Comparison of ENCODE assay signal across 24 cellular contexts in the genomic region with DNA sequence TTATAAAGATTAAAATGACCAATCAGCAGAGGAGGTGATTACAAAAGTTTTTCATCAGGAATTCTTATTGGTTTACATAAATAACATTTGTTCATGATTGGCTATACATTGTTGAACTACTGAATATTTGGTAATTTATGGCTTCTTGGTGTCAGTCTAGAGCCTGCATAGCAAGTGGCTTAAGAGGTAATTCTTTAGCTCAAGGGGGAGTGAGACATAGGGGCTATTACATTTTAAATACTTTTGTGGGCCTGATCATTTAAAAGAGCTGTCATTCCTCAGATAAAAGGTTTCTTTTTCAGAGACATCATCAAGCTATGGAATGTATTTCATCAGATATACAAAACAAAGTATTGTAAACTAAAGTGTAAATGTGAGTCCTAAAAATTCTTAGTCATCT.
"Had no signal": no experiment of that assay in that cellular context is flagged by ENCODE, and none has a peak within 500 bp of the region (broad histone marks: within the 10 kb centered on the region; RNA-seq: fewer than 3 reads in every experiment).

No MANE protein-coding gene starts in this region.

- H3K4me3 ChIP-seq: colonic mucosa, esophagus squamous epithelium, gastrocnemius medialis, heart right ventricle, left lung, lower lobe of right lung had no signal

- H3K36me3 ChIP-seq: colonic mucosa, esophagus squamous epithelium, gastrocnemius medialis, heart right ventricle, left lung, lower lobe of right lung had no signal

- ATAC-seq: effector memory CD8-positive, alpha-beta T cell; esophagus mucosa; gastrocnemius medialis; heart right ventricle; left cardiac atrium; left lung; left ventricle myocardium superior; lower lobe of right lung; naive thymus-derived CD4-positive, alpha-beta T cell had no signal

- H3K27me3 Mint-ChIP-seq: dendritic cell treated with granulocyte-macrophage colony-stimulating factor and Interleukin-4, amounts not matched to agents 40 ng/mL and 50 ng/mL, for 4 days; effector memory CD8-positive, alpha-beta T cell had no signal

- H3K4me3 Mint-ChIP-seq: dendritic cell treated with granulocyte-macrophage colony-stimulating factor and Interleukin-4, amounts not matched to agents 40 ng/mL and 50 ng/mL, for 4 days; effector memory CD8-positive, alpha-beta T cell; endodermal cell; naive thymus-derived CD4-positive, alpha-beta T cell had no signal

- H3K27ac ChIP-seq: colonic mucosa, epithelial cell of prostate, esophagus squamous epithelium, gastrocnemius medialis, heart right ventricle, left lung, lower lobe of right lung had no signal

- H3K27ac Mint-ChIP-seq: dendritic cell treated with granulocyte-macrophage colony-stimulating factor and Interleukin-4, amounts not matched to agents 40 ng/mL and 50 ng/mL, for 4 days; endodermal cell; naive thymus-derived CD4-positive, alpha-beta T cell had no signal

- H3K36me3 Mint-ChIP-seq: naive thymus-derived CD4-positive, alpha-beta T cell had no signal

- H3K4me1 ChIP-seq: colonic mucosa, esophagus squamous epithelium, gastrocnemius medialis, heart right ventricle, left lung, lower lobe of right lung had no signal

- H3K9me3 ChIP-seq: colonic mucosa, esophagus squamous epithelium, gastrocnemius medialis, left lung, lower lobe of right lung had no signal

- H3K27me3 ChIP-seq: colonic mucosa, esophagus squamous epithelium, gastrocnemius medialis, heart right ventricle, left lung had no signal

- H3K9me3 Mint-ChIP-seq: dendritic cell treated with granulocyte-macrophage colony-stimulating factor and Interleukin-4, amounts not matched to agents 40 ng/mL and 50 ng/mL, for 4 days; naive thymus-derived CD4-positive, alpha-beta T cell had no signal

- H3K4me1 Mint-ChIP-seq: naive thymus-derived CD4-positive, alpha-beta T cell had no signal

- DNase-seq: colonic mucosa; cortex of kidney; effector CD8-positive, alpha-beta T cell; effector memory CD8-positive, alpha-beta T cell; endodermal cell; erythroblast; esophagus squamous epithelium; foreskin fibroblast; foreskin melanocyte; gastrocnemius medialis; glutamatergic neuron; head of caudate nucleus; heart right ventricle; hippocampal formation; left cardiac atrium; left lung; left ventricle myocardium superior; lower lobe of right lung; mesenchymal stem cell; midbrain; naive thymus-derived CD4-positive, alpha-beta T cell had no signal
